8 cellular contexts compared by ENCODE assay signal in the genomic region with DNA sequence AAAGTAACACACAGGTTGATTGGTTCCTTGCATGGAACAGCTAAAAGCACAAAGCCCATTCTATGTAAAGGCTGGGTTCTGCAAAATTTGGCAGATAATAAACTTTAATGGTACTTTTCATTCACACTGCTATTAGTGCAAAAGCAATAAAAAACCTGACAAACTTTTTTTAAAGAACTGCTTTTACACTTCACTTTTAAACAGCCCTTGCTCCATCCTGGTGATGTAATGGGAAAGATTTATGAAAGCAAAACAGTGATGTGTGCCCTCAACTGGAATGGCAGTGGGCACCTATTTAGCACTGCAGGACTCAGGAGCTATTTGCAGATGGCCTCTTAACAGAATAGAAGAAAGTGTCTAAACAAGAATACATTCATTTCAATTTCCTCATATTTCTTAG.
"Had no signal": no experiment of that assay in that cellular context is flagged by ENCODE, and none has a peak within 500 bp of the region (broad histone marks: within the 10 kb centered on the region; RNA-seq: fewer than 3 reads in every experiment).

No MANE protein-coding gene starts in this region.

- H3K4me3 Mint-ChIP-seq: HFFc6, IgD-negative memory B cell had no signal

- H3K4me1 Mint-ChIP-seq: IgD-negative memory B cell had no signal

- H3K36me3 ChIP-seq: HAP-1 had no signal

- H3K4me1 ChIP-seq: HAP-1 had no signal

- H3K36me3 Mint-ChIP-seq: IgD-negative memory B cell had no signal

- H3K27me3 Mint-ChIP-seq: IgD-negative memory B cell had no signal

- H3K27ac ChIP-seq: GM23248, HL-60 had no signal

- DNase-seq: GM23248, GOT3, H7, HFFc6, KBM-7 had no signal

- H3K4me3 ChIP-seq: GM23248, HAP-1 had no signal

- H3K9me3 ChIP-seq: HAP-1 had no signal

- H3K27ac Mint-ChIP-seq: HFFc6, IgD-negative memory B cell had no signal

- H3K9me3 Mint-ChIP-seq: HFFc6, IgD-negative memory B cell had no signal
